Comparison of ENCODE assay signal across 12 cellular contexts in the genomic region with DNA sequence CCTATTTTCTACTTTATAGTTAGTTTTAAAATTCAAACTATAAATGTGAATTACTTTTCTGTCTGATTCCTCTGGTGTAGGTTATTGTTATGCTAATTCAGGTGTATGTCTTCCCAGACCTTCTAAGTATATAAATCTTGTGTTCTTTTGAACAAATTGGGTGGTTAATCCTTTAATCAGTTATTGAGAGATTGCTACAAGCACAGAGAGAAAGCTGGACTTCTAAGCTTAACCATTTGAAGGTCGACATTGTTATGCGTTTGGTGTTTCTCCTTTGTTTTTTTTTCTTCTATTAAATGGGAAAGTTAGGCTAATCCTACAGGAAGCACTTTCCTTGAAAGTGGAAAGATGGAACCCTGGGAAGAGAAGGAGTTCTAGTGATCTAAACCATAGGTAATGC.
DNase-seq lines count a peak whose midpoint lies in the region; TF ChIP-seq lines count a peak whose summit lies in the region.
"Had no signal": no experiment of that assay in that cellular context is flagged by ENCODE, and none has a peak within 500 bp of the region (broad histone marks: within the 10 kb centered on the region; RNA-seq: fewer than 3 reads in every experiment).

No MANE protein-coding gene starts in this region.

- no peak overlapping the region for H3K4me3 ChIP-seq in NT2/D1 (ENCODE audit: insufficient read length, low read depth)
- no peak overlapping the region for H3K4me3 ChIP-seq in neural cell (ENCODE audit: low read length)
- H3K4me3 ChIP-seq: A549 had no signal

- H3K9ac ChIP-seq in NT2/D1 (ENCODE audit: insufficient read length, low read depth) (no peak overlapping the region), neural cell (ENCODE audit: low read length) (no peak overlapping the region)

- H2AFZ ChIP-seq in neural cell (ENCODE audit: low read depth, low read length): no peak overlapping the region

- H3K9me3 ChIP-seq in NT2/D1 (ENCODE audit: insufficient read depth, low read length): no peaks in the 10 kb centered on the region
- no peaks in the 10 kb centered on the region for H3K9me3 ChIP-seq in neural cell (ENCODE audit: low read length)
- H3K9me3 ChIP-seq: A549 had no signal

- TF ChIP-seq CTCF in neural cell (IDR thresholded peaks at IDR 0.05; ENCODE audit: poor library complexity, severe bottlenecking): no peak

- TF ChIP-seq RAD21 in neural cell (conservative IDR thresholded peaks at IDR 0.05): no peak

- peak overlapping the region; percentile 8 for H3K4me2 ChIP-seq in neural cell (ENCODE audit: low read length)
- H3K4me2 ChIP-seq: A549 had no signal

- no peaks in the 10 kb centered on the region for H3K9me2 ChIP-seq in neural cell (ENCODE audit: insufficient read depth, low read length)

- H4K20me1 ChIP-seq in neural cell (ENCODE audit: insufficient read depth): no peaks in the 10 kb centered on the region

- H3K27ac ChIP-seq in epithelial cell of prostate (peak overlapping the region; percentile 72), neural cell (ENCODE audit: low read length) (no peak overlapping the region)
- H3K27ac ChIP-seq: A549, HL-60 had no signal

- DNase-seq in NT2/D1 (ENCODE audit: low read depth, low spot score): peak; percentile 15
- DNase-seq in epithelial cell of prostate (ENCODE audit: low read depth, low spot score): no peak
- no peak for DNase-seq in central memory CD4-positive, alpha-beta T cell
- DNase-seq in activated CD4-positive, alpha-beta T cell treated with anti-CD3 and anti-CD28 coated beads for 4 hours: no peak
- DNase-seq in activated effector memory CD4-positive, alpha-beta T cell treated with anti-CD3 and anti-CD28 coated beads, Interleukin-2, amount 50 U/mL, for 16 hours: no peak
- DNase-seq in NCI-H524 treated with DMSO at 0.1 percent for 48 hours (lab: John Stamatoyannopoulos, UW): no peak
- DNase-seq: CD8-positive, alpha-beta T cell; DND-41; GF-D8 had no signal

- H3K4me1 ChIP-seq in NT2/D1 (ENCODE audit: insufficient read depth, insufficient read length): no peaks in the 10 kb centered on the region

- H3K27me3 ChIP-seq in NT2/D1 (ENCODE audit: insufficient read depth, insufficient read length): no peaks in the 10 kb centered on the region
- no peaks in the 10 kb centered on the region for H3K27me3 ChIP-seq in neural cell (ENCODE audit: insufficient read depth, low read depth, low read length)

- H3K36me3 ChIP-seq in NT2/D1 (ENCODE audit: insufficient read depth, insufficient read length, low read length): no peaks in the 10 kb centered on the region
- no peaks in the 10 kb centered on the region for H3K36me3 ChIP-seq in neural cell (ENCODE audit: insufficient read depth, low read length)

- H3K79me2 ChIP-seq in neural cell (replicated peaks; ENCODE audit: insufficient read depth, low read length): no peaks in the 10 kb centered on the region

- H3F3A ChIP-seq in neural cell (ENCODE audit: insufficient read depth, low read length, poor library complexity, severe bottlenecking): no peaks in the 10 kb centered on the region

- TF ChIP-seq EP300 in neural cell (conservative IDR thresholded peaks at IDR 0.05; ENCODE audit: poor library complexity, severe bottlenecking): no peak

TF ChIP-seq in neural cell, 6 proteins besides CTCF, POLR2A, EP300 and RAD21:
- TF ChIP-seq TAF1 (IDR thresholded peaks at IDR 0.05; ENCODE audit: low read depth) (no peak), MXI1 (conservative IDR thresholded peaks at IDR 0.05; ENCODE audit: poor library complexity, severe bottlenecking) (no peak), POLR2AphosphoS5 (IDR thresholded peaks at IDR 0.05) (no peak), EZH2 (IDR thresholded peaks at IDR 0.05; ENCODE audit: borderline replicate concordance, insufficient read depth, low read length, poor library complexity, severe bottlenecking) (no peak), SMC3 (conservative IDR thresholded peaks at IDR 0.05; ENCODE audit: poor library complexity) (no peak)
- TF ChIP-seq, protein P1, sequence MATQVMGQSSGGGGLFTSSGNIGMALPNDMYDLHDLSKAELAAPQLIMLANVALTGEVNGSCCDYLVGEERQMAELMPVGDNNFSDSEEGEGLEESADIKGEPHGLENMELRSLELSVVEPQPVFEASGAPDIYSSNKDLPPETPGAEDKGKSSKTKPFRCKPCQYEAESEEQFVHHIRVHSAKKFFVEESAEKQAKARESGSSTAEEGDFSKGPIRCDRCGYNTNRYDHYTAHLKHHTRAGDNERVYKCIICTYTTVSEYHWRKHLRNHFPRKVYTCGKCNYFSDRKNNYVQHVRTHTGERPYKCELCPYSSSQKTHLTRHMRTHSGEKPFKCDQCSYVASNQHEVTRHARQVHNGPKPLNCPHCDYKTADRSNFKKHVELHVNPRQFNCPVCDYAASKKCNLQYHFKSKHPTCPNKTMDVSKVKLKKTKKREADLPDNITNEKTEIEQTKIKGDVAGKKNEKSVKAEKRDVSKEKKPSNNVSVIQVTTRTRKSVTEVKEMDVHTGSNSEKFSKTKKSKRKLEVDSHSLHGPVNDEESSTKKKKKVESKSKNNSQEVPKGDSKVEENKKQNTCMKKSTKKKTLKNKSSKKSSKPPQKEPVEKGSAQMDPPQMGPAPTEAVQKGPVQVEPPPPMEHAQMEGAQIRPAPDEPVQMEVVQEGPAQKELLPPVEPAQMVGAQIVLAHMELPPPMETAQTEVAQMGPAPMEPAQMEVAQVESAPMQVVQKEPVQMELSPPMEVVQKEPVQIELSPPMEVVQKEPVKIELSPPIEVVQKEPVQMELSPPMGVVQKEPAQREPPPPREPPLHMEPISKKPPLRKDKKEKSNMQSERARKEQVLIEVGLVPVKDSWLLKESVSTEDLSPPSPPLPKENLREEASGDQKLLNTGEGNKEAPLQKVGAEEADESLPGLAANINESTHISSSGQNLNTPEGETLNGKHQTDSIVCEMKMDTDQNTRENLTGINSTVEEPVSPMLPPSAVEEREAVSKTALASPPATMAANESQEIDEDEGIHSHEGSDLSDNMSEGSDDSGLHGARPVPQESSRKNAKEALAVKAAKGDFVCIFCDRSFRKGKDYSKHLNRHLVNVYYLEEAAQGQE (IDR thresholded peaks at IDR 0.05; ENCODE audit: borderline replicate concordance): no peak
TF ChIP-seq in neural cell: peak in this region for 0.
